In genomic region chr15:70854669-70854976, GRCh38 we compare ENCODE assay signal across 8 cellular contexts. TPM values are rescaled to one million over a fixed set of nuclear protein-coding genes. Genes with fewer than 3 reads are reported as not detected.
DNase-seq lines count a peak whose midpoint lies in the region; FAIRE-seq and TF ChIP-seq lines count a peak whose summit lies in the region.

No MANE protein-coding gene starts in this region.

- peak overlapping the region; percentile 82 for H3K27ac ChIP-seq in RWPE1
- H3K27ac ChIP-seq in esophagus (ENCODE audit: low read depth in 2 of 2, low read length in 1 of 2), result peak overlapping the region; percentile 79 to 81
- H3K27ac ChIP-seq in neural cell (ENCODE audit: low read length), result peak overlapping the region; percentile 37

- H3K27me3 ChIP-seq in esophagus (ENCODE audit: control insufficient read depth in 1 of 2, insufficient read depth in 2 of 2, low read length in 2 of 2) (peaks cover 0 to 3% of the 10 kb centered on the region in 2 donors), neural cell (ENCODE audit: insufficient read depth, low read depth, low read length) (no peaks in the 10 kb centered on the region)

- FAIRE-seq in GM19239 (lab: Jason Lieb, UNC), result no peak

- POLR2A ChIA-PET in RWPE1 (lab: Yijun Ruan, JAX; ENCODE audit: low non-redundant PET), result no interaction called here

- H3K4me3 ChIP-seq in esophagus (ENCODE audit: low read depth in 1 of 2, low read length in 2 of 2) (peak overlapping the region; percentile 54 to 68), neural cell (ENCODE audit: low read length) (peak overlapping the region; percentile 83)

- no peaks in the 10 kb centered on the region for H3K4me1 ChIP-seq in esophagus (ENCODE audit: control insufficient read depth in 2 of 2, insufficient read depth in 2 of 2, low read length in 1 of 2)

- TF ChIP-seq RAD21 in neural cell (conservative IDR thresholded peaks at IDR 0.05), result no peak

- DNase-seq in EH (ENCODE audit: low read depth) (peak; percentile 60), RWPE1 (ENCODE audit: low spot score) (peak; percentile 39), HUDEP-2 (lab: John Stamatoyannopoulos, UW; ENCODE audit: unreplicated experiment in 76 of 76) (no peak), NCI-H1694 treated with DMSO at 0.1 percent for 48 hours (lab: John Stamatoyannopoulos, UW) (no peak), GM19239 (ENCODE audit: insufficient read length, low spot score) (no peak), CD1c-positive myeloid dendritic cell (ENCODE audit: extremely low spot score) (no peak)

- H2AFZ ChIP-seq in neural cell (ENCODE audit: low read depth, low read length), result peak overlapping the region; percentile 51

- H3K9me3 ChIP-seq in esophagus (ENCODE audit: control insufficient read depth in 2 of 2, insufficient read depth in 1 of 2, low read depth in 1 of 2, low read length in 1 of 2) (no peaks in the 10 kb centered on the region), neural cell (ENCODE audit: low read length) (no peaks in the 10 kb centered on the region)

- H3K9ac ChIP-seq in neural cell (ENCODE audit: low read length), result peak overlapping the region; percentile 72

- H3K9me2 ChIP-seq in neural cell (ENCODE audit: insufficient read depth, low read length), result no peaks in the 10 kb centered on the region

- H3K4me2 ChIP-seq in neural cell (ENCODE audit: low read length), result peak overlapping the region; percentile 45

- H3K36me3 ChIP-seq in esophagus (ENCODE audit: control insufficient read depth in 2 of 2, insufficient read depth in 2 of 2, low read length in 1 of 2) (no peaks in the 10 kb centered on the region), neural cell (ENCODE audit: insufficient read depth, low read length) (no peaks in the 10 kb centered on the region)

- CTCF ChIA-PET in RWPE1 (lab: Yijun Ruan, JAX), result interaction anchor here (0.8 to 1.2 kb wide), 3 partner anchors 15 to 30 kb away, joined by 3 to 4 read pairs (median 4); no protein-coding TSS in a partner anchor

- H3F3A ChIP-seq in neural cell (ENCODE audit: insufficient read depth, low read length, poor library complexity, severe bottlenecking), result no peaks in the 10 kb centered on the region

- H4K20me1 ChIP-seq in neural cell (ENCODE audit: insufficient read depth), result no peaks in the 10 kb centered on the region

- 45 to 51% methylated on average over 4 of the region's 4 CpGs for WGBS in esophagus, 2 donors

- no peak for TF ChIP-seq EP300 in neural cell (conservative IDR thresholded peaks at IDR 0.05; ENCODE audit: poor library complexity, severe bottlenecking)

- H3K79me2 ChIP-seq in neural cell (replicated peaks; ENCODE audit: insufficient read depth, low read length), result no peaks in the 10 kb centered on the region

- TF ChIP-seq CTCF in RWPE1 (conservative IDR thresholded peaks at IDR 0.05; ENCODE audit: low read depth) (no peak; the same call in 1 of the 2 replicates), neural cell (IDR thresholded peaks at IDR 0.05; ENCODE audit: poor library complexity, severe bottlenecking) (peak; percentile 41)

TF ChIP-seq in neural cell, 6 proteins besides CTCF, POLR2A, EP300 and RAD21:
- TF ChIP-seq POLR2AphosphoS5 (IDR thresholded peaks at IDR 0.05) (no peak), EZH2 (IDR thresholded peaks at IDR 0.05; ENCODE audit: borderline replicate concordance, insufficient read depth, low read length, poor library complexity, severe bottlenecking) (no peak), REST (IDR thresholded peaks at IDR 0.05; ENCODE audit: borderline replicate concordance) (no peak), MXI1 (conservative IDR thresholded peaks at IDR 0.05; ENCODE audit: poor library complexity, severe bottlenecking) (no peak), SMC3 (conservative IDR thresholded peaks at IDR 0.05; ENCODE audit: poor library complexity) (no peak), TAF1 (IDR thresholded peaks at IDR 0.05; ENCODE audit: low read depth) (no peak)
TF ChIP-seq in neural cell: peak in this region for 0.

RNA-seq across cellular contexts. Expression of gene LARP6, which starts 0.7 kb away (rescaled TPM):
- polyA plus RNA-seq in esophagus, result 1 to 10 TPM; 3.2 to 6.5 TPM
- 18.2 and 20.4 TPM in 2 replicates for polyA plus RNA-seq in neural cell
- polyA minus RNA-seq in neural cell, result 12.4 and 13.1 TPM in 2 replicates

RNA-seq across cellular contexts. Expression of gene THAP10, which starts 37.6 kb away (rescaled TPM):
- 1 to 10 TPM in 1 of 2 donors, under 1 TPM in 1; 0.69 to 1.1 TPM for polyA plus RNA-seq in esophagus
- polyA plus RNA-seq in neural cell, result 6.6 and 7.2 TPM in 2 replicates
- polyA minus RNA-seq in neural cell, result 9.3 and 10.7 TPM in 2 replicates

RNA-seq across cellular contexts. Expression of gene LRRC49, which starts 38.0 kb away (rescaled TPM):
- polyA plus RNA-seq in esophagus (1 to 10 TPM; 1.4 to 2.1 TPM), neural cell (117 and 141 TPM in 2 replicates)
- 224 and 226 TPM in 2 replicates for polyA minus RNA-seq in neural cell

Comparison
In these comparisons a context has a peak if more than half of its experiments do, and no peak if none do; other contexts are left out.
1. DNase-seq: peak in EH (single experiment) and RWPE1 (single experiment); none in HUDEP-2 (0 of 76), NCI-H1694 treated with DMSO at 0.1 percent for 48 hours (single experiment), GM19239 (single experiment) and CD1c-positive myeloid dendritic cell (single experiment).
2. RNA of gene LRRC49, which starts 38.0 kb away (polyA plus RNA-seq): 117 to 141 TPM in neural cell; 1.4 to 2.1 TPM in esophagus; every median in the first group is over 10 times any median in the second.
3. Peak in every context shown above with its lines, with median percentiles within 50 percentile points of each other: H3K27ac ChIP-seq.